In genomic region chr1:163361123-163361934, GRCh38 we compare ENCODE assay signal across 1 cellular context.
TF ChIP-seq lines count a peak whose summit lies in the region.

No MANE protein-coding gene starts in this region.

TF ChIP-seq in liver, 16 proteins besides CTCF, POLR2A, EP300 and RAD21 (continued from another document):
- TF ChIP-seq ATF3 (IDR thresholded peaks at IDR 0.05) (no peak), GABPA (IDR thresholded peaks at IDR 0.05 in 1 of 2, conservative IDR thresholded peaks at IDR 0.05 in 1 of 2) (no peak), NR2F2 (IDR thresholded peaks at IDR 0.05) (no peak)
